8 cellular contexts compared by ENCODE assay signal in genomic region chr17:81034779-81035388, GRCh38. TPM values are rescaled to one million over a fixed set of nuclear protein-coding genes. Genes with fewer than 3 reads are reported as not detected.
DNase-seq lines count a peak whose midpoint lies in the region; ATAC-seq and TF ChIP-seq lines count a peak whose summit lies in the region.

Gene BAIAP2, plus strand, starts transcription at chr17:81035151. Its CDS starts 104 bp downstream, at chr17:81035255.

- no peaks in the 10 kb centered on the region for H3K36me3 Mint-ChIP-seq in activated T-helper 2 cell treated with anti-CD3 and anti-CD28 coated beads, Interferon-gamma antibody, Interleukin-2, Interleukin-4, amounts not matched to agents 10 μg/mL and 5 μg/mL and 100 μg/mL, durations not matched to agents 14 hours and 24 hours and 36 hours (ENCODE audit: low read depth)
- H3K36me3 Mint-ChIP-seq in naive thymus-derived CD8-positive, alpha-beta T cell = no peaks in the 10 kb centered on the region
- H3K36me3 Mint-ChIP-seq in stimulated activated effector memory CD8-positive, alpha-beta T cell treated with anti-CD3 and anti-CD28 coated beads, Interleukin-12 subunit alpha, Interleukin-12 subunit beta, amount 100 ng/mL, for 72 hours = peaks cover 6% of the 10 kb centered on the region

- H3K9me3 Mint-ChIP-seq in activated T-helper 2 cell treated with anti-CD3 and anti-CD28 coated beads, Interferon-gamma antibody, Interleukin-2, Interleukin-4, amounts not matched to agents 10 μg/mL and 5 μg/mL and 100 μg/mL, durations not matched to agents 14 hours and 24 hours and 36 hours = no peaks in the 10 kb centered on the region
- no peaks in the 10 kb centered on the region for H3K9me3 Mint-ChIP-seq in naive thymus-derived CD8-positive, alpha-beta T cell
- H3K9me3 Mint-ChIP-seq in stimulated activated effector memory CD8-positive, alpha-beta T cell treated with anti-CD3 and anti-CD28 coated beads, Interleukin-12 subunit alpha, Interleukin-12 subunit beta, amount 100 ng/mL, for 72 hours = no peaks in the 10 kb centered on the region

- no peaks in the 10 kb centered on the region for H3K27me3 ChIP-seq in Karpas-422 (ENCODE audit: low read length)

- peaks cover 3% of the 10 kb centered on the region for H3K4me1 Mint-ChIP-seq in activated T-helper 2 cell treated with anti-CD3 and anti-CD28 coated beads, Interferon-gamma antibody, Interleukin-2, Interleukin-4, amounts not matched to agents 10 μg/mL and 5 μg/mL and 100 μg/mL, durations not matched to agents 14 hours and 24 hours and 36 hours (ENCODE audit: low read depth)
- peaks cover 14 to 29% (median 21%) of the 10 kb centered on the region in 4 donors for H3K4me1 Mint-ChIP-seq in naive thymus-derived CD8-positive, alpha-beta T cell
- H3K4me1 Mint-ChIP-seq in stimulated activated effector memory CD8-positive, alpha-beta T cell treated with anti-CD3 and anti-CD28 coated beads, Interleukin-12 subunit alpha, Interleukin-12 subunit beta, amount 100 ng/mL, for 72 hours = peaks cover 28% of the 10 kb centered on the region

- peak within 1 kb of the TSS; percentile 56 for H3K9ac ChIP-seq in Karpas-422 (ENCODE audit: low read length)

- no peak within 1 kb of the TSS for H3K27ac ChIP-seq in Karpas-422 (ENCODE audit: low read length)

- no peaks in the 10 kb centered on the region for H3K79me2 ChIP-seq in Karpas-422 (ENCODE audit: low read length)

- no peak within 1 kb of the TSS for H2AFZ ChIP-seq in Karpas-422 (ENCODE audit: low read length)

- peak; percentile 100 for DNase-seq in D341Med (ENCODE audit: low spot score)
- peak; percentile 96 for DNase-seq in Karpas-422
- DNase-seq in RPMI7951 (ENCODE audit: low read depth) = peak; percentile 88
- peak; percentile 88 for DNase-seq in activated T-helper 2 cell treated with anti-CD3 and anti-CD28 coated beads, Interferon-gamma antibody, Interleukin-2, Interleukin-4, amounts not matched to agents 10 μg/mL and 5 μg/mL and 100 μg/mL, durations not matched to agents 14 hours and 24 hours and 36 hours (ENCODE audit: low spot score)
- peak; percentile 89 for DNase-seq in fibroblast of mammary gland (ENCODE audit: low read depth)
- DNase-seq in naive thymus-derived CD8-positive, alpha-beta T cell = peak; percentile 88 to 100 (median 95)
- DNase-seq in stimulated activated effector memory CD8-positive, alpha-beta T cell treated with anti-CD3 and anti-CD28 coated beads, Interleukin-12 subunit alpha, Interleukin-12 subunit beta, amount 100 ng/mL, for 72 hours (ENCODE audit: low spot score in 2 of 2) = peak; percentile 90 to 93

- H3K4me3 ChIP-seq in Karpas-422 (ENCODE audit: low read length) = peak within 1 kb of the TSS; percentile 60
- peak within 1 kb of the TSS; percentile 60 for H3K4me3 ChIP-seq in fibroblast of mammary gland (ENCODE audit: control insufficient read depth, low read depth, low read length)

- intact Hi-C loops in activated T-helper 2 cell treated with anti-CD3 and anti-CD28 coated beads, Interferon-gamma antibody, Interleukin-2, Interleukin-4, amounts not matched to agents 10 μg/mL and 5 μg/mL and 100 μg/mL, durations not matched to agents 14 hours and 24 hours and 36 hours (cut with micrococcal nuclease) = loop anchor here (10.0 kb wide), 1 partner anchor 190 kb away; the partner anchor contains the start of gene CEP131

- peaks cover 5% of the 10 kb centered on the region for H3K4me1 ChIP-seq in Karpas-422 (ENCODE audit: low read length)

- peaks cover 46% of the 10 kb centered on the region for H3K27me3 Mint-ChIP-seq in activated T-helper 2 cell treated with anti-CD3 and anti-CD28 coated beads, Interferon-gamma antibody, Interleukin-2, Interleukin-4, amounts not matched to agents 10 μg/mL and 5 μg/mL and 100 μg/mL, durations not matched to agents 14 hours and 24 hours and 36 hours (ENCODE audit: low read depth)
- peaks cover 0 to 4% (median 0%) of the 10 kb centered on the region in 5 donors for H3K27me3 Mint-ChIP-seq in naive thymus-derived CD8-positive, alpha-beta T cell

- no peaks in the 10 kb centered on the region for H3K9me3 ChIP-seq in Karpas-422 (ENCODE audit: low read length)

- H3K36me3 ChIP-seq in Karpas-422 (ENCODE audit: insufficient read depth, low read length) = no peaks in the 10 kb centered on the region

- peak within 1 kb of the TSS; percentile 61 for H3K4me2 ChIP-seq in Karpas-422 (ENCODE audit: low read depth, low read length, poor library complexity, severe bottlenecking)

- POLR2A ChIA-PET in naive thymus-derived CD8-positive, alpha-beta T cell (lab: Charles Lee) = interaction anchor here (0.8 to 2.1 kb wide), 3 partner anchors 10 to 30 kb away, joined by 3 to 9 read pairs (median 4); no protein-coding TSS in a partner anchor

- no peaks in the 10 kb centered on the region for H3K9me2 ChIP-seq in Karpas-422 (replicated peaks; ENCODE audit: insufficient read depth, low read length)

- peak within 1 kb of the TSS; percentile 81 for H3K4me3 Mint-ChIP-seq in activated T-helper 2 cell treated with anti-CD3 and anti-CD28 coated beads, Interferon-gamma antibody, Interleukin-2, Interleukin-4, amounts not matched to agents 10 μg/mL and 5 μg/mL and 100 μg/mL, durations not matched to agents 14 hours and 24 hours and 36 hours (ENCODE audit: low read depth)
- peak within 1 kb of the TSS; percentile 84 to 97 (median 94) for H3K4me3 Mint-ChIP-seq in naive thymus-derived CD8-positive, alpha-beta T cell
- peak within 1 kb of the TSS; percentile 69 for H3K4me3 Mint-ChIP-seq in stimulated activated effector memory CD8-positive, alpha-beta T cell treated with anti-CD3 and anti-CD28 coated beads, Interleukin-12 subunit alpha, Interleukin-12 subunit beta, amount 100 ng/mL, for 72 hours

- H3K27ac Mint-ChIP-seq in activated T-helper 2 cell treated with anti-CD3 and anti-CD28 coated beads, Interferon-gamma antibody, Interleukin-2, Interleukin-4, amounts not matched to agents 10 μg/mL and 5 μg/mL and 100 μg/mL, durations not matched to agents 14 hours and 24 hours and 36 hours = no peak within 1 kb of the TSS
- peak within 1 kb of the TSS; percentile 51 to 96 (median 90) for H3K27ac Mint-ChIP-seq in naive thymus-derived CD8-positive, alpha-beta T cell
- peak within 1 kb of the TSS; percentile 45 for H3K27ac Mint-ChIP-seq in stimulated activated effector memory CD8-positive, alpha-beta T cell treated with anti-CD3 and anti-CD28 coated beads, Interleukin-12 subunit alpha, Interleukin-12 subunit beta, amount 100 ng/mL, for 72 hours

- peak; percentile 47 for ATAC-seq in GM21528 (IDR thresholded peaks at IDR 0.05; ENCODE audit: low FRiP score, unreplicated experiment)
- peak; percentile 87 to 88 for ATAC-seq in naive thymus-derived CD8-positive, alpha-beta T cell
- peak; percentile 83 for ATAC-seq in stimulated activated effector memory CD8-positive, alpha-beta T cell treated with anti-CD3 and anti-CD28 coated beads, Interleukin-12 subunit alpha, Interleukin-12 subunit beta, amount 100 ng/mL, for 72 hours

- no peak for TF ChIP-seq CTCF in fibroblast of mammary gland (conservative IDR thresholded peaks at IDR 0.05; ENCODE audit: control insufficient read depth, insufficient read depth, low read depth, low read length)

- no peaks in the 10 kb centered on the region for H4K20me1 ChIP-seq in Karpas-422 (ENCODE audit: insufficient read depth, low read depth, low read length)

RNA-seq across cellular contexts. Expression of gene BAIAP2, which starts in this region (rescaled TPM):
- total RNA-seq in Karpas-422 (2014; rRNA removed; shearing (Covaris generic); ENCODE audit: low replicate concordance) = not detected in 2 replicates
- 9.7 and 12.6 TPM in 2 replicates for total RNA-seq in RPMI7951 (2014; rRNA removed; shearing (Covaris generic))
- 5.3 TPM in 2 replicates for total RNA-seq in activated T-helper 2 cell treated with anti-CD3 and anti-CD28 coated beads, Interferon-gamma antibody, Interleukin-2, Interleukin-4, amounts not matched to agents 10 μg/mL and 5 μg/mL and 100 μg/mL, durations not matched to agents 14 hours and 24 hours and 36 hours
- total RNA-seq in naive thymus-derived CD8-positive, alpha-beta T cell = 10 to 100 TPM in 1 of 2 experiments, 1 to 10 TPM in 1; 7.4 to 11.7 TPM
- polyA plus RNA-seq in naive thymus-derived CD8-positive, alpha-beta T cell = 1 to 10 TPM; 2.2 to 6.9 (median 2.6) TPM

Comparison
In these comparisons a context has a peak if more than half of its experiments do, and no peak if none do; other contexts are left out.
1. Peak in DNase-seq, H3K4me3 ChIP-seq, H3K9ac ChIP-seq and H3K4me2 ChIP-seq in Karpas-422; RNA of the gene not detected or under 1 TPM.